8 cellular contexts compared by ENCODE assay signal in genomic region chr1:149647018-149647373, GRCh38.
DNase-seq lines count a peak whose midpoint lies in the region; ATAC-seq and TF ChIP-seq lines count a peak whose summit lies in the region.
"Not testable (repeated sequence)": the region's sequence is repeated elsewhere in the genome, so short reads cannot be mapped to it uniquely, and the experiment has no call there.

No MANE protein-coding gene starts in this region.

- H3K27me3 Mint-ChIP-seq in activated CD4-positive, alpha-beta T cell treated with anti-CD3 and anti-CD28 coated beads, Interleukin-2, amount 10 ng/mL, durations not matched to agents 24 days and 14 days; activated naive CD4-positive, alpha-beta T cell treated with anti-CD3 and anti-CD28 coated beads, Interleukin-2, amount 50 U/mL, for 24 hours; progenitor cell of endocrine pancreas: not testable (repeated sequence)

- 16 to 18% methylated on average over 17 to 20 of the region's 20 CpGs for WGBS in heart right ventricle, 2 donors
- WGBS in lung, 2 donors = 25 to 28% methylated on average over 17 to 20 of the region's 20 CpGs
- WGBS in suprapubic skin = no CpG with 5 or more reads among the region's 20 CpGs

- not testable (repeated sequence) for H3K27me3 ChIP-seq in dorsolateral prefrontal cortex; heart right ventricle; lung (ENCODE audit: control insufficient read depth, insufficient read depth); suprapubic skin

- H3K4me3 ChIP-seq in dorsolateral prefrontal cortex (peak overlapping the region; percentile 22 to 72 (median 51)), heart right ventricle (peak overlapping the region in 8 of 10 donors; percentile 12 to 49 (median 42)), suprapubic skin (peak overlapping the region; percentile 48)
- not testable (repeated sequence) for H3K4me3 ChIP-seq in lung

- not testable (repeated sequence) for ATAC-seq in heart right ventricle; lung (ENCODE audit: insufficient read depth, low FRiP score)

- peak; percentile 61 for DNase-seq in activated CD4-positive, alpha-beta T cell treated with anti-CD3 and anti-CD28 coated beads, Interleukin-2, amount 10 ng/mL, durations not matched to agents 24 days and 14 days
- DNase-seq in dorsolateral prefrontal cortex = peak in 2 of 10 donors; percentile 9 to 28
- DNase-seq in heart right ventricle; progenitor cell of endocrine pancreas (ENCODE audit: low spot score, unreplicated experiment): not testable (repeated sequence)
- DNase-seq in lung (ENCODE audit: low spot score) = peak; percentile 28
- peak in 1 of 2 donors; percentile 74 for DNase-seq in suprapubic skin (ENCODE audit: low spot score in 2 of 2)

- peak overlapping the region; percentile 54; the same call in 1 of the 2 replicates for H3K9ac ChIP-seq in ES-I3 (ENCODE audit: low read depth, low read length)

- intact Hi-C loops in activated CD4-positive, alpha-beta T cell treated with anti-CD3 and anti-CD28 coated beads, Interleukin-2, amount 10 ng/mL, durations not matched to agents 24 days and 14 days (cut with micrococcal nuclease); dorsolateral prefrontal cortex (cut with DNase I); heart right ventricle (cut with DNase I): not testable (repeated sequence)

- H3K27ac ChIP-seq in dorsolateral prefrontal cortex = peak overlapping the region in 4 of 59 donors; percentile 21 to 52 (median 36)
- not testable (repeated sequence) for H3K27ac ChIP-seq in heart right ventricle; lung (ENCODE audit: low read depth in 1 of 2, low read length in 1 of 2); suprapubic skin

- not testable (repeated sequence) for H3K9me3 ChIP-seq in ES-I3 (ENCODE audit: control insufficient read depth, insufficient read depth, low read length); heart right ventricle; lung (ENCODE audit: control insufficient read depth in 2 of 2, insufficient read depth in 1 of 2, low read length in 1 of 2); suprapubic skin

- H3K27ac Mint-ChIP-seq in activated CD4-positive, alpha-beta T cell treated with anti-CD3 and anti-CD28 coated beads, Interleukin-2, amount 10 ng/mL, durations not matched to agents 24 days and 14 days; activated naive CD4-positive, alpha-beta T cell treated with anti-CD3 and anti-CD28 coated beads, Interleukin-2, amount 50 U/mL, for 24 hours; progenitor cell of endocrine pancreas: not testable (repeated sequence)

- TF ChIP-seq CTCF in dorsolateral prefrontal cortex (IDR thresholded peaks at IDR 0.05 in 54 of 56, conservative IDR thresholded peaks at IDR 0.05 in 2 of 56; ENCODE audit: low read depth in 1 of 56, partially characterized antibody in 56 of 56); heart right ventricle (IDR thresholded peaks at IDR 0.05); lung (IDR thresholded peaks at IDR 0.05; ENCODE audit: control extremely low read depth, extremely low read depth); progenitor cell of endocrine pancreas (IDR thresholded peaks at IDR 0.05; ENCODE audit: unreplicated experiment); suprapubic skin (IDR thresholded peaks at IDR 0.05): not testable (repeated sequence)

- not testable (repeated sequence) for H3K4me1 Mint-ChIP-seq in activated CD4-positive, alpha-beta T cell treated with anti-CD3 and anti-CD28 coated beads, Interleukin-2, amount 10 ng/mL, durations not matched to agents 24 days and 14 days; activated naive CD4-positive, alpha-beta T cell treated with anti-CD3 and anti-CD28 coated beads, Interleukin-2, amount 50 U/mL, for 24 hours; progenitor cell of endocrine pancreas (ENCODE audit: low read depth)

- H3K4me1 ChIP-seq in ES-I3 (ENCODE audit: insufficient read depth, low read length); heart right ventricle; lung (ENCODE audit: control insufficient read depth in 2 of 2, insufficient read depth in 2 of 2, low read length in 2 of 2); suprapubic skin: not testable (repeated sequence)

- peak overlapping the region; percentile 52 for H3K4me3 Mint-ChIP-seq in activated CD4-positive, alpha-beta T cell treated with anti-CD3 and anti-CD28 coated beads, Interleukin-2, amount 10 ng/mL, durations not matched to agents 24 days and 14 days
- H3K4me3 Mint-ChIP-seq in activated naive CD4-positive, alpha-beta T cell treated with anti-CD3 and anti-CD28 coated beads, Interleukin-2, amount 50 U/mL, for 24 hours = peak overlapping the region; percentile 66
- peak overlapping the region; percentile 77 for H3K4me3 Mint-ChIP-seq in progenitor cell of endocrine pancreas (ENCODE audit: low read depth)

- not testable (repeated sequence) for TF ChIP-seq POLR2A in suprapubic skin (IDR thresholded peaks at IDR 0.05)

- H3K36me3 ChIP-seq in ES-I3 (ENCODE audit: insufficient read depth, low read length); heart right ventricle; lung (ENCODE audit: control insufficient read depth in 2 of 2, insufficient read depth in 2 of 2, low read length in 2 of 2); suprapubic skin: not testable (repeated sequence)

- not testable (repeated sequence) for H3K9me3 Mint-ChIP-seq in activated CD4-positive, alpha-beta T cell treated with anti-CD3 and anti-CD28 coated beads, Interleukin-2, amount 10 ng/mL, durations not matched to agents 24 days and 14 days; activated naive CD4-positive, alpha-beta T cell treated with anti-CD3 and anti-CD28 coated beads, Interleukin-2, amount 50 U/mL, for 24 hours; progenitor cell of endocrine pancreas (ENCODE audit: low read depth)

- TF ChIP-seq EP300 in suprapubic skin (IDR thresholded peaks at IDR 0.05) = not testable (repeated sequence)

- not testable (repeated sequence) for H3K36me3 Mint-ChIP-seq in activated CD4-positive, alpha-beta T cell treated with anti-CD3 and anti-CD28 coated beads, Interleukin-2, amount 10 ng/mL, durations not matched to agents 24 days and 14 days (ENCODE audit: low read depth); activated naive CD4-positive, alpha-beta T cell treated with anti-CD3 and anti-CD28 coated beads, Interleukin-2, amount 50 U/mL, for 24 hours; progenitor cell of endocrine pancreas (ENCODE audit: insufficient read depth)
